Comparison of ENCODE assay signal across 28 cellular contexts in genomic region chr4:151782296-151782695, GRCh38.
"Had no signal": no experiment of that assay in that cellular context is flagged by ENCODE, and none has a peak within 500 bp of the region (broad histone marks: within the 10 kb centered on the region; RNA-seq: fewer than 3 reads in every experiment).

No MANE protein-coding gene starts in this region.

- ATAC-seq: natural killer cell; psoas muscle; right cardiac atrium; right lobe of liver; stimulated activated effector memory CD8-positive, alpha-beta T cell treated with anti-CD3 and anti-CD28 coated beads, Interleukin-12 subunit alpha, Interleukin-12 subunit beta, amount 100 ng/mL, for 72 hours; stimulated activated naive B cell treated with anti-CD40 and anti-IgM and Interleukin-4, amounts not matched to agents 10 μg/mL and 1 μg/mL and 100 μg/mL, for 72 hours; upper lobe of right lung had no signal

- H3K27ac ChIP-seq: neural progenitor cell, ovary, parathyroid adenoma, psoas muscle, right lobe of liver, sigmoid colon, stomach, thoracic aorta, thyroid gland, upper lobe of right lung, uterus had no signal

- H3K36me3 ChIP-seq: neural progenitor cell, ovary, right lobe of liver, sigmoid colon, stomach, thoracic aorta, thyroid gland, tibial nerve, upper lobe of right lung, uterus had no signal

- H3K27me3 ChIP-seq: neural progenitor cell, ovary, right lobe of liver, sigmoid colon, stomach, thyroid gland, tibial nerve, uterus had no signal

- H3K27ac Mint-ChIP-seq: natural killer cell; nephron; neural progenitor cell; progenitor cell of endocrine pancreas; stimulated activated effector memory CD8-positive, alpha-beta T cell treated with anti-CD3 and anti-CD28 coated beads, Interleukin-12 subunit alpha, Interleukin-12 subunit beta, amount 100 ng/mL, for 72 hours; stimulated activated naive B cell treated with anti-CD40 and anti-IgM and Interleukin-4, amounts not matched to agents 10 μg/mL and 1 μg/mL and 100 μg/mL, for 72 hours; stimulated activated naive CD8-positive, alpha-beta T cell treated with anti-CD3 and anti-CD28 coated beads, Interleukin-15, Interleukin-2, amounts not matched to agents 100 ng/mL and 50 ng/mL, for 24 hours had no signal

- H3K9me3 ChIP-seq: ovary, psoas muscle, right lobe of liver, sigmoid colon, stomach, thoracic aorta, thyroid gland, tibial nerve, upper lobe of right lung, uterus had no signal

- H3K4me1 Mint-ChIP-seq: natural killer cell; nephron; stimulated activated effector memory CD8-positive, alpha-beta T cell treated with anti-CD3 and anti-CD28 coated beads, Interleukin-12 subunit alpha, Interleukin-12 subunit beta, amount 100 ng/mL, for 72 hours had no signal

- H3K9me3 Mint-ChIP-seq: natural killer cell; nephron; neural progenitor cell; stimulated activated effector memory CD8-positive, alpha-beta T cell treated with anti-CD3 and anti-CD28 coated beads, Interleukin-12 subunit alpha, Interleukin-12 subunit beta, amount 100 ng/mL, for 72 hours; stimulated activated naive B cell treated with anti-CD40 and anti-IgM and Interleukin-4, amounts not matched to agents 10 μg/mL and 1 μg/mL and 100 μg/mL, for 72 hours; stimulated activated naive CD8-positive, alpha-beta T cell treated with anti-CD3 and anti-CD28 coated beads, Interleukin-15, Interleukin-2, amounts not matched to agents 100 ng/mL and 50 ng/mL, for 24 hours had no signal

- DNase-seq: natural killer cell; occipital lobe; ovary; posterior cingulate gyrus; psoas muscle; right cardiac atrium; right lobe of liver; sigmoid colon; small intestine; stimulated activated CD4-positive, alpha-beta T cell treated with anti-CD3 and anti-CD28 coated beads, Interleukin-15, amount 100 ng/mL, for 24 hours; stimulated activated CD4-positive, alpha-beta T cell treated with anti-CD3 and anti-CD28 coated beads, Interleukin-2, amount 100 ng/mL, for 24 hours; stimulated activated CD4-positive, alpha-beta T cell treated with anti-CD3 and anti-CD28 coated beads, Interleukin-2, amount 100 ng/mL, for 48 hours; stimulated activated CD4-positive, alpha-beta T cell treated with anti-CD3 and anti-CD28 coated beads, Interleukin-4, amount 100 ng/mL, for 24 hours; stimulated activated naive B cell treated with anti-CD40 and anti-IgM and Interleukin-4, amounts not matched to agents 10 μg/mL and 1 μg/mL and 100 μg/mL, for 72 hours; stimulated activated naive CD4-positive, alpha-beta T cell treated with Interleukin-2 at 50 U/mL for 16 hours; stomach; thyroid gland; trophoblast cell; upper lobe of right lung; uterus had no signal

- H3K36me3 Mint-ChIP-seq: natural killer cell; neural progenitor cell; stimulated activated effector memory CD8-positive, alpha-beta T cell treated with anti-CD3 and anti-CD28 coated beads, Interleukin-12 subunit alpha, Interleukin-12 subunit beta, amount 100 ng/mL, for 72 hours; stimulated activated naive B cell treated with anti-CD40 and anti-IgM and Interleukin-4, amounts not matched to agents 10 μg/mL and 1 μg/mL and 100 μg/mL, for 72 hours had no signal

- H3K4me3 Mint-ChIP-seq: natural killer cell; nephron; neural progenitor cell; stimulated activated effector memory CD8-positive, alpha-beta T cell treated with anti-CD3 and anti-CD28 coated beads, Interleukin-12 subunit alpha, Interleukin-12 subunit beta, amount 100 ng/mL, for 72 hours; stimulated activated naive B cell treated with anti-CD40 and anti-IgM and Interleukin-4, amounts not matched to agents 10 μg/mL and 1 μg/mL and 100 μg/mL, for 72 hours; stimulated activated naive CD8-positive, alpha-beta T cell treated with anti-CD3 and anti-CD28 coated beads, Interleukin-15, Interleukin-2, amounts not matched to agents 100 ng/mL and 50 ng/mL, for 24 hours had no signal

- H3K4me3 ChIP-seq: neural progenitor cell, ovary, psoas muscle, right lobe of liver, sigmoid colon, stomach, thoracic aorta, thyroid gland, tibial nerve, upper lobe of right lung, uterus had no signal

- H3K4me1 ChIP-seq: parathyroid adenoma, psoas muscle, right lobe of liver, sigmoid colon, thyroid gland, upper lobe of right lung, uterus had no signal
